8 cellular contexts compared by ENCODE assay signal in the genomic region with DNA sequence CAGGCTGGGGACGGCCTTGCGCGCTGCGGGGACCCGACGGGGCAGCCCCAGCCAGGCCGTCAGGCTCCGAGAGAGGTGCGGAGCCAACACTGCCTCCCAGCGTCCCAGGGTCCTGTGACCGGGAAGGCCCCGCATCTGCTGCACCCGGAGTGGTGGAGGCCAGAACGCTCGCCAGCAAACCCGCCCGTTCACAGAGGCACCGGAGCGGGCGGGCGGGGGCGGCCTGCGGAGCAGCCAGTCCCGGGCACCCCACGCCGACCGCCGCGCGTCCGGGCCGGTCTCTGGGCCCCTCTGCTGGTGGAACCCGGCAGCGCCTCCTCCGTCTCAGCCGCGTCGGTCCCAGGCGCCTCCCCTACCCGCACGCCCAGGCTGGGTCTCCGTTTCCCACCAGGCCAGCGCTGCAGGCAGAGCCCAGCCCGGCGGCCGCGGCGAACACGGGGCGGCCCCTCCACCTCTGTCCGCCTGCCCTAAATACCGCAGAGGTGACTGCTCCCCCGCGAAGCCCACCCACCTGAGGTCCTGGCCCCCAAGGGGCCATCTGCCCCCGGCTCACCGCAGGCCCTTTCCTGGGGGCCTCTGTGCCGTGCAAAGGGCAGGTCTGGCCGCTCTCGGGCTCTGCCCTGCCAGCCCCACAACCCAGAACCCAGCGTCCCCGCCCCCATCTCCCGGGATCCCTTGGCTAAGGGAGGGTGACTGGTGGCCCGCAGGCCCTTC. TPM values are rescaled to one million over a fixed set of nuclear protein-coding genes. Genes with fewer than 3 reads are reported as not detected.
DNase-seq lines count a peak whose midpoint lies in the region; ATAC-seq, FAIRE-seq and TF ChIP-seq lines count a peak whose summit lies in the region.

No MANE protein-coding gene starts in this region.

- no peak overlapping the region for H3K27ac Mint-ChIP-seq in immature natural killer cell

- dilution Hi-C loops in mammary epithelial cell (cut with HindIII; ENCODE audit: low sequenced_read_pairs) = no loop called here

- ATAC-seq in HG03097 (IDR thresholded peaks at IDR 0.05; ENCODE audit: low FRiP score, unreplicated experiment) = no peak

- BruUV-seq in mammary epithelial cell (replicated peaks; lab: Mats Ljungman, UMichigan) = no TSS peak

- no peak overlapping the region for H3K27ac ChIP-seq in mammary epithelial cell (ENCODE audit: insufficient read depth, low read depth, low read length)

- H3K9me3 ChIP-seq in mammary epithelial cell (replicated peaks; ENCODE audit: insufficient read depth, low read length) = no peaks in the 10 kb centered on the region

- peak overlapping the region; percentile 49 for H3K4me2 ChIP-seq in mammary epithelial cell (ENCODE audit: insufficient read depth, low read depth, low read length)

- H3K36me3 Mint-ChIP-seq in immature natural killer cell = peaks cover 0 to 7% (median 6%) of the 10 kb centered on the region in 3 donors

- H3K27me3 ChIP-seq in mammary epithelial cell (ENCODE audit: insufficient read depth, low read length) = peaks cover 4% of the 10 kb centered on the region

- H3K4me3 Mint-ChIP-seq in immature natural killer cell = no peak overlapping the region

- no peak overlapping the region for H3K9ac ChIP-seq in mammary epithelial cell (ENCODE audit: insufficient read depth, low read length)

- DNase-seq in D721Med (ENCODE audit: insufficient read length, low spot score) (no peak), HT-29 (ENCODE audit: low spot score) (peak; percentile 69), mammary epithelial cell (peak; percentile 17), immature natural killer cell (peak; percentile 68 to 71 (median 69)), NCI-H187 treated with DMSO at 0.1 percent for 48 hours (lab: John Stamatoyannopoulos, UW) (no peak)
- peak; percentile 42 to 62 (median 60) for DNase-seq in stimulated activated CD4-positive, alpha-beta T cell treated with anti-CD3 and anti-CD28 coated beads, Interleukin-12 subunit alpha, Interleukin-12 subunit beta, amount 100 ng/mL, for 48 hours (ENCODE audit: low read depth in 2 of 3, low spot score in 1 of 3)

- H3K4me1 Mint-ChIP-seq in immature natural killer cell = peaks cover 21 to 25% of the 10 kb centered on the region in 2 donors

- FAIRE-seq in D721Med (lab: Jason Lieb, UNC) = no peak

- peak overlapping the region; percentile 38 for H3K4me3 ChIP-seq in WI38 (ENCODE audit: low read depth, low read length)
- no peak overlapping the region for H3K4me3 ChIP-seq in mammary epithelial cell (replicated peaks in 1 of 3; ENCODE audit: insufficient read depth in 1 of 3, low read depth in 2 of 3, low read length in 3 of 3)

- no peaks in the 10 kb centered on the region for H3K36me3 ChIP-seq in mammary epithelial cell (ENCODE audit: insufficient read depth, low read length)

- H3K79me2 ChIP-seq in mammary epithelial cell (ENCODE audit: insufficient read depth, low read length) = peaks cover 2% of the 10 kb centered on the region

- WGBS in mammary epithelial cell (ENCODE audit: low coverage, missing lambda C conversion rate) = 14% methylated on average over 19 of the region's 63 CpGs

- in situ Hi-C loops in mammary epithelial cell (cut with MboI; ENCODE audit: low sequenced_read_pairs in 2 of 2) = no loop called here

- H4K20me1 ChIP-seq in mammary epithelial cell (ENCODE audit: insufficient read depth, low read length) = peaks cover 5% of the 10 kb centered on the region

- peaks cover 0 to 5% (median 4%) of the 10 kb centered on the region in 3 donors for H3K27me3 Mint-ChIP-seq in immature natural killer cell (ENCODE audit: low read depth in 3 of 3)

- H3K4me1 ChIP-seq in mammary epithelial cell (ENCODE audit: insufficient read depth, low read length) = peaks cover 23% of the 10 kb centered on the region

- TF ChIP-seq CTCF in D721Med (IDR thresholded peaks at IDR 0.05; ENCODE audit: insufficient read depth, missing control alignments) = peak; percentile 39
- TF ChIP-seq CTCF in WI38 (IDR thresholded peaks at IDR 0.05; ENCODE audit: low read depth, low read length) = peak; percentile 53
- TF ChIP-seq CTCF in mammary epithelial cell (conservative IDR thresholded peaks at IDR 0.05 in 1 of 2, IDR thresholded peaks at IDR 0.05 in 1 of 2; ENCODE audit: extremely low read depth in 1 of 2, insufficient read depth in 1 of 2, low read depth in 1 of 2, low read length in 2 of 2) = peak; percentile 30 to 49

- intact Hi-C loops in mammary epithelial cell (cut with micrococcal nuclease) = loop anchor here (2.0 kb wide), 1 partner anchor 112 kb away; no protein-coding TSS in a partner anchor

- CTCF ChIA-PET in mammary epithelial cell (lab: Charles Lee; ENCODE audit: low non-redundant PET) = no interaction called here

- no peak overlapping the region for H2AFZ ChIP-seq in mammary epithelial cell (ENCODE audit: low read depth, low read length)

- no peaks in the 10 kb centered on the region for H3K9me3 Mint-ChIP-seq in immature natural killer cell

RNA-seq across cellular contexts. Expression of a gene that starts 15.9 kb away (rescaled TPM):
- 7.6 and 14.1 TPM in 2 replicates for total RNA-seq in HT-29 (2014; rRNA removed; shearing (Covaris generic))
- total RNA-seq in mammary epithelial cell = 10 to 100 TPM in 1 of 2 donors, 1 to 10 TPM in 1; 9.1 to 10.8 TPM
- polyA plus RNA-seq in mammary epithelial cell (3.2 TPM), immature natural killer cell (1 to 10 TPM; 1.6 to 6.3 (median 4.3) TPM)
- polyA minus RNA-seq in mammary epithelial cell = 0.31 TPM

RNA-seq across cellular contexts. Expression of a gene that starts 16.2 kb away (rescaled TPM):
- total RNA-seq in HT-29 (2014; rRNA removed; shearing (Covaris generic)) = 1.5 and 3.7 TPM in 2 replicates
- 1 to 10 TPM in 1 of 2 donors, under 1 TPM in 1; 0.82 to 2.0 TPM for total RNA-seq in mammary epithelial cell
- polyA plus RNA-seq in mammary epithelial cell = 0.18 TPM
- polyA minus RNA-seq in mammary epithelial cell = not detected
- polyA plus RNA-seq in immature natural killer cell = 1 to 10 TPM; 1.2 to 2.1 (median 1.4) TPM

RNA-seq across cellular contexts. Expression of a gene that starts 34.1 kb away (rescaled TPM):
- total RNA-seq in HT-29 (2014; rRNA removed; shearing (Covaris generic)) = 0.76 and 1.3 TPM in 2 replicates
- under 1 TPM in 1 of 2 donors, not detected in 1; 0.83 TPM for total RNA-seq in mammary epithelial cell
- polyA plus RNA-seq in mammary epithelial cell (0.02 TPM), immature natural killer cell (not detected)
- not detected for polyA minus RNA-seq in mammary epithelial cell

RNA-seq across cellular contexts. Expression of a gene that starts 52.1 kb away (rescaled TPM):
- 74.4 and 77.7 TPM in 2 replicates for total RNA-seq in HT-29 (2014; rRNA removed; shearing (Covaris generic))
- 10 to 100 TPM; 29.7 to 42.0 TPM for total RNA-seq in mammary epithelial cell
- polyA plus RNA-seq in mammary epithelial cell (28.2 TPM), immature natural killer cell (10 to 100 TPM in 1 of 3 donors, 1 to 10 TPM in 2; 9.4 to 14.3 (median 9.6) TPM)
- polyA minus RNA-seq in mammary epithelial cell = 35.2 TPM

Comparison
In these comparisons a context has a peak if more than half of its experiments do, and no peak if none do; other contexts are left out.
1. DNase-seq: peak in HT-29 (single experiment), mammary epithelial cell (single experiment), immature natural killer cell (3 of 3) and stimulated activated CD4-positive, alpha-beta T cell treated with anti-CD3 and anti-CD28 coated beads, Interleukin-12 subunit alpha, Interleukin-12 subunit beta, amount 100 ng/mL, for 48 hours (3 of 3); none in D721Med (single experiment) and NCI-H187 treated with DMSO at 0.1 percent for 48 hours (single experiment).
2. Peak in every context shown above with its lines, with median percentiles within 50 percentile points of each other: CTCF ChIP-seq.